23 cellular contexts compared by ENCODE assay signal in genomic region chr13:76982051-76982450, GRCh38. TPM values are rescaled to one million over a fixed set of nuclear protein-coding genes. Genes with fewer than 3 reads are reported as not detected.
"Had no signal": no experiment of that assay in that cellular context is flagged by ENCODE, and none has a peak within 500 bp of the region (broad histone marks: within the 10 kb centered on the region; RNA-seq: fewer than 3 reads in every experiment).

No MANE protein-coding gene starts in this region.

- ATAC-seq: activated CD8-positive, alpha-beta memory T cell treated with anti-CD3 and anti-CD28 coated beads, Interleukin-2, amount 10 ng/mL, durations not matched to agents 7 days and 5 days; activated T-cell treated with anti-CD3 and anti-CD28 coated beads, Interleukin-2, amount 50 U/mL, for 4 hours; T-helper 17 cell had no signal

- DNase-seq: activated B cell treated with CpG ODN at 0.5 μM for 24 hours; activated CD4-positive, alpha-beta T cell treated with anti-CD3 and anti-CD28 coated beads for 1 hour; activated CD4-positive, alpha-beta T cell treated with anti-CD3 and anti-CD28 coated beads, Interleukin-2, amount 10 ng/mL, durations not matched to agents 24 days and 14 days; activated CD4-positive, alpha-beta T cell treated with anti-CD3 and anti-CD28 coated beads, Interleukin-2, amount 50 U/mL, for 48 hours; activated CD8-positive, alpha-beta memory T cell treated with anti-CD3 and anti-CD28 coated beads, Interleukin-2, amount 10 ng/mL, durations not matched to agents 7 days and 5 days; activated effector memory CD4-positive, alpha-beta T cell treated with anti-CD3 and anti-CD28 coated beads, Interleukin-2, amount 50 U/mL, for 16 hours; activated naive CD4-positive, alpha-beta T cell treated with anti-CD3 and anti-CD28 coated beads for 36 hours; activated naive CD8-positive, alpha-beta T cell treated with anti-CD3 and anti-CD28 coated beads for 36 hours; activated T-cell treated with anti-CD3 and anti-CD28 coated beads, Interleukin-2, amount 50 U/mL, for 4 hours; brain microvascular endothelial cell; NCI-H1092; NCI-H1417; NCI-H1930; NCI-H345; NCI-H510A; NCI-H748 treated with DMSO at 0.1 percent for 48 hours; SIG-M5; T-helper 17 cell; T-helper 9 cell had no signal

RNA-seq across cellular contexts. Expression of gene ACOD1, which starts 33.7 kb away (rescaled TPM):
- total RNA-seq: activated B cell treated with CpG ODN at 0.5 μM for 24 hours; activated CD4-positive, alpha-beta T cell treated with anti-CD3 and anti-CD28 coated beads, Interleukin-2, amount 10 ng/mL, durations not matched to agents 24 days and 14 days; activated CD8-positive, alpha-beta memory T cell treated with anti-CD3 and anti-CD28 coated beads, Interleukin-2, amount 10 ng/mL, durations not matched to agents 7 days and 5 days; activated naive CD4-positive, alpha-beta T cell treated with anti-CD3 and anti-CD28 coated beads for 36 hours; activated naive CD8-positive, alpha-beta T cell treated with anti-CD3 and anti-CD28 coated beads for 36 hours; activated T-cell treated with anti-CD3 and anti-CD28 coated beads, Interleukin-2, amount 50 U/mL, for 4 hours; cardiac muscle cell; MCF 10A; OCI-LY7; RPMI7951; T-helper 17 cell had no signal
